Comparison of ENCODE assay signal across 9 cellular contexts in genomic region chr10:120978589-120979252, GRCh38.
DNase-seq lines count a peak whose midpoint lies in the region; ATAC-seq and TF ChIP-seq lines count a peak whose summit lies in the region.
"Had no signal": no experiment of that assay in that cellular context is flagged by ENCODE, and none has a peak within 500 bp of the region (broad histone marks: within the 10 kb centered on the region; RNA-seq: fewer than 3 reads in every experiment).

No MANE protein-coding gene starts in this region.

- H3K4me1 Mint-ChIP-seq in CD8-positive, alpha-beta T cell (ENCODE audit: low read depth), result peaks cover 5% of the 10 kb centered on the region
- H3K4me1 Mint-ChIP-seq in natural killer cell, result peaks cover 0 to 5% of the 10 kb centered on the region in 2 donors

- POLR2A ChIA-PET in CD8-positive, alpha-beta T cell (lab: Charles Lee), result no interaction called here

- H3K27ac Mint-ChIP-seq in CD8-positive, alpha-beta T cell, result no peak overlapping the region
- no peak overlapping the region for H3K27ac Mint-ChIP-seq in natural killer cell
- H3K27ac Mint-ChIP-seq: natural killer cell treated with Interleukin-12 subunit alpha and Interleukin-12 subunit beta and Interleukin-15 and Interleukin-18, amount 100 ng/mL, for 72 hours had no signal

- peaks cover 13 to 22% (median 19%) of the 10 kb centered on the region in 4 donors for H3K4me1 ChIP-seq in transverse colon
- peaks cover 5% of the 10 kb centered on the region for H3K4me1 ChIP-seq in CD8-positive, alpha-beta T cell (ENCODE audit: insufficient read depth, low read length)

- CTCF ChIA-PET in CD8-positive, alpha-beta T cell (lab: Charles Lee), result no interaction called here

- TF ChIP-seq EP300 in transverse colon (IDR thresholded peaks at IDR 0.05; ENCODE audit: low read depth), result no peak

- peak overlapping the region in 3 of 4 donors; percentile 6 to 65 (median 32) for H3K27ac ChIP-seq in transverse colon
- no peak overlapping the region for H3K27ac ChIP-seq in CD8-positive, alpha-beta T cell (ENCODE audit: low read depth, low read length)

- in situ Hi-C loops in astrocyte of the spinal cord (cut with HindIII; ENCODE audit: low sequenced_read_pairs), result no loop called here
- in situ Hi-C loops in transverse colon (cut with MboI; ENCODE audit: low pct_ligation_motif_present in 1 of 4, low pct_unique_long_range_greater_than_20kb in 1 of 4, low sequenced_read_pairs in 3 of 4), result no loop called here

- no peak overlapping the region for H3K4me3 Mint-ChIP-seq in CD8-positive, alpha-beta T cell
- no peak overlapping the region for H3K4me3 Mint-ChIP-seq in natural killer cell

- H3K9me3 ChIP-seq in transverse colon, result peaks cover 0 to 4% of the 10 kb centered on the region in 2 donors
- no peaks in the 10 kb centered on the region for H3K9me3 ChIP-seq in CD8-positive, alpha-beta T cell (ENCODE audit: low read length)

- DNase-seq in HK-2 (ENCODE audit: unreplicated experiment), result peak; percentile 13
- DNase-seq in astrocyte of the spinal cord (ENCODE audit: low read depth, low spot score), result peak; percentile 14
- DNase-seq in left kidney (ENCODE audit: low read depth, low spot score), result peak; percentile 91
- DNase-seq in transverse colon, result no peak
- no peak for DNase-seq in CD8-positive, alpha-beta T cell
- DNase-seq in stimulated activated CD4-positive, alpha-beta T cell treated with anti-CD3 and anti-CD28 coated beads, Interleukin-1b, Interleukin-23, amount 100 ng/mL, for 48 hours, result no peak
- DNase-seq in effector CD8-positive, alpha-beta T cell (lab: John Stamatoyannopoulos, UW), result no peak
- no peak for DNase-seq in natural killer cell

- H3K4me3 ChIP-seq in astrocyte of the spinal cord (ENCODE audit: low read depth, low read length) (no peak overlapping the region), transverse colon (peak overlapping the region in 3 of 4 donors; percentile 11 to 42 (median 29))
- no peak overlapping the region for H3K4me3 ChIP-seq in CD8-positive, alpha-beta T cell (ENCODE audit: low read depth, low read length)

- H3K36me3 ChIP-seq in transverse colon, result no peaks in the 10 kb centered on the region
- no peaks in the 10 kb centered on the region for H3K36me3 ChIP-seq in CD8-positive, alpha-beta T cell (ENCODE audit: insufficient read depth, low read length)

- TF ChIP-seq POLR2A in transverse colon (IDR thresholded peaks at IDR 0.05), result no peak

- H3K27me3 ChIP-seq in transverse colon, result peaks cover 12% of the 10 kb centered on the region
- H3K27me3 ChIP-seq in CD8-positive, alpha-beta T cell (ENCODE audit: insufficient read depth, low read length), result no peaks in the 10 kb centered on the region

- TF ChIP-seq CTCF in astrocyte of the spinal cord (IDR thresholded peaks at IDR 0.05; ENCODE audit: low read depth, low read length) (no peak), transverse colon (IDR thresholded peaks at IDR 0.05) (no peak), natural killer cell (IDR thresholded peaks at IDR 0.05) (no peak)
- TF ChIP-seq CTCF in CD8-positive, alpha-beta T cell (IDR thresholded peaks at IDR 0.05), result no peak

- no peaks in the 10 kb centered on the region for H3K9me3 Mint-ChIP-seq in CD8-positive, alpha-beta T cell
- H3K9me3 Mint-ChIP-seq in natural killer cell, result peaks cover 0 to 4% of the 10 kb centered on the region in 2 donors
- H3K9me3 Mint-ChIP-seq: natural killer cell treated with Interleukin-12 subunit alpha and Interleukin-12 subunit beta and Interleukin-15 and Interleukin-18, amount 100 ng/mL, for 72 hours had no signal

- 10 to 16% methylated on average over 2 to 15 of the region's 15 CpGs for WGBS in transverse colon (ENCODE audit: low coverage in 1 of 2), 2 donors

- peaks cover 51% of the 10 kb centered on the region for H3K27me3 Mint-ChIP-seq in CD8-positive, alpha-beta T cell (ENCODE audit: low read depth)
- H3K27me3 Mint-ChIP-seq in natural killer cell (ENCODE audit: low read depth in 2 of 2), result peaks cover 34 to 38% of the 10 kb centered on the region in 2 donors

- intact Hi-C loops in transverse colon (cut with DNase I; ENCODE audit: low total_unique reads), result no loop called here
- intact Hi-C loops in CD8-positive, alpha-beta T cell (cut with DNase I, micrococcal nuclease), result no loop called here
- intact Hi-C loops in natural killer cell (cut with micrococcal nuclease), result no loop called here

- ATAC-seq in CD8-positive, alpha-beta T cell, result no peak
- no peak for ATAC-seq in natural killer cell

- no peaks in the 10 kb centered on the region for H3K36me3 Mint-ChIP-seq in CD8-positive, alpha-beta T cell
- H3K36me3 Mint-ChIP-seq in natural killer cell, result peaks cover 15% of the 10 kb centered on the region

Comparison
In these comparisons a context has a peak if more than half of its experiments do, and no peak if none do; other contexts are left out.
1. DNase-seq: peak in HK-2 (single experiment), astrocyte of the spinal cord (single experiment) and left kidney (single experiment); none in transverse colon (single experiment), CD8-positive, alpha-beta T cell (0 of 7), stimulated activated CD4-positive, alpha-beta T cell treated with anti-CD3 and anti-CD28 coated beads, Interleukin-1b, Interleukin-23, amount 100 ng/mL, for 48 hours (single experiment), effector CD8-positive, alpha-beta T cell (single experiment) and natural killer cell (single experiment).
2. H3K4me3 ChIP-seq: peak in transverse colon (3 of 4); none in astrocyte of the spinal cord (single experiment) and CD8-positive, alpha-beta T cell (single experiment).